Comparison of ENCODE assay signal across 1 cellular context in the genomic region with DNA sequence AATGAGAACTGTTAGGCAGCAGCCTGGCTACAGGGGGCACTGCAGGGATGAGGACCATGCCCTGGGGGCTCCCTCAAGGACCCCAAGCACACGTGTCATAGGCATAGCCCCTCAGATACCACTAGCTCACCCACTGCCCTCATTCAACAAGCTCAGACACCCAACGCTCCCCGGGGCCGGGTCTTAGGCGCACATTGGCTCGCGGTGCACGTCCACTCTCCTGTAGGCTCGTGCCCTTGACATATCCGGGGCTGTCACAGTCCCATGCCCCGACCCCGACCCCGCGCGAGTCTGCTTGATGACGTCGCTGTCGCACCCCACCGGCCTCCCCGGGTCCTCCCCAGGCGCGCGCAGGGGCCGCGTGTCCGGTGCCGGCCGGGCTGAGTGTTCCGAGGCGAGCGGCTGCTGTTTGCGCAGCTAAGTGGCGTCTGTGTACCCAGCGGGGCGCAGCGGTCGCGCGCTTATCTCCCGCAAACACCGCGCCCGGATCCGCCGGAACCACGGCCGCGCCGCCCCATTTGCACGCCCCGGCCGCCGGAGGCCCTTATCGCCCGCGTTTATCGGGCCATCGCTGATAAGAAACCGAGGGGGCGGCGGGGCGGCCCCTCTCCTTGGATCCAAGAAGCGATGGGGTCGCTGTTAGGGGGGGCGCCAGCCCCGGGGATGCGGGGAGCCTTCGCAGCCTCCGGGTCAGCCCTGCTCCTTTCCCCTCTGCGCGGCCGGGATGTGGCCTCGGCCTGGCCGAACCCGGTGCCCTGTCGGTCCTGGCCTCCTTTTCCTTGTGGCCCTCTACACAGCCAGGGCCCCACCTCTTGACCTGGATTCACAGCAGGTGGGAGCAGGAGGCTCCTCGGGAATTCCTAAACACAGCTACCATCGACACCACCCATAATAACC.
A peak's percentile ranks its signal among the peaks of the same experiment; 100 is the strongest.
TF ChIP-seq lines count a peak whose summit lies in the region.

No MANE protein-coding gene starts in this region.

TF ChIP-seq in HepG2, 621 proteins besides CTCF, POLR2A, EP300 and RAD21 (continued from another document and continues in another):
- TF ChIP-seq HDAC6 (IDR thresholded peaks at IDR 0.05; ENCODE audit: low read depth, low read length), result 0 out of 2 replicates have a peak, but pooled peaks have one; percentile 45
- no peak for TF ChIP-seq ATAD3A (CRISPR knock-in tag; IDR thresholded peaks at IDR 0.05)
- peak; percentile 100 for TF ChIP-seq NKX3-1 (CRISPR knock-in tag; IDR thresholded peaks at IDR 0.05)
- peak; percentile 97 for TF ChIP-seq PHF21A (CRISPR knock-in tag; IDR thresholded peaks at IDR 0.05)
- peak; percentile 61; the same call in 1 of the 2 replicates for TF ChIP-seq ETV6 (CRISPR knock-in tag; conservative IDR thresholded peaks at IDR 0.05)
- peak; percentile 75; the same call in 1 of the 2 replicates for TF ChIP-seq SAFB2 (CRISPR knock-in tag; IDR thresholded peaks at IDR 0.05; ENCODE audit: borderline replicate concordance, low read depth)
- peak; percentile 62; the same call in 1 of the 2 replicates for TF ChIP-seq ZNF124 (CRISPR knock-in tag; IDR thresholded peaks at IDR 0.05)
- TF ChIP-seq ZNF709 (CRISPR knock-in tag; IDR thresholded peaks at IDR 0.05), result peak; percentile 91
- TF ChIP-seq, protein P1, sequence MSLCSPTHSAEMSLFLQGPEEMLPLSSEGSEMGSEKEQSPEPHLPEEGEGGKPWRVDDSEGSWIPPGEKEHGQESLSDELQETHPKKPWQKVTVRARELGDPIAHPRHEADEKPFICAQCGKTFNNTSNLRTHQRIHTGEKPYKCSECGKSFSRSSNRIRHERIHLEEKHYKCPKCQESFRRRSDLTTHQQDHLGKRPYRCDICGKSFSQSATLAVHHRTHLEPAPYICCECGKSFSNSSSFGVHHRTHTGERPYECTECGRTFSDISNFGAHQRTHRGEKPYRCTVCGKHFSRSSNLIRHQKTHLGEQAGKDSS (CRISPR knock-in tag; IDR thresholded peaks at IDR 0.05; ENCODE audit: borderline replicate concordance, low read depth), result peak; percentile 84; the same call in 1 of the 2 replicates
- TF ChIP-seq KLF12 (CRISPR knock-in tag; IDR thresholded peaks at IDR 0.05; ENCODE audit: borderline replicate concordance), result peak; percentile 47; the same call in 1 of the 2 replicates
- peak; percentile 95 for TF ChIP-seq HOXD1 (CRISPR knock-in tag; IDR thresholded peaks at IDR 0.05)
- TF ChIP-seq, protein P2, sequence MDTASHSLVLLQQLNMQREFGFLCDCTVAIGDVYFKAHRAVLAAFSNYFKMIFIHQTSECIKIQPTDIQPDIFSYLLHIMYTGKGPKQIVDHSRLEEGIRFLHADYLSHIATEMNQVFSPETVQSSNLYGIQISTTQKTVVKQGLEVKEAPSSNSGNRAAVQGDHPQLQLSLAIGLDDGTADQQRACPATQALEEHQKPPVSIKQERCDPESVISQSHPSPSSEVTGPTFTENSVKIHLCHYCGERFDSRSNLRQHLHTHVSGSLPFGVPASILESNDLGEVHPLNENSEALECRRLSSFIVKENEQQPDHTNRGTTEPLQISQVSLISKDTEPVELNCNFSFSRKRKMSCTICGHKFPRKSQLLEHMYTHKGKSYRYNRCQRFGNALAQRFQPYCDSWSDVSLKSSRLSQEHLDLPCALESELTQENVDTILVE (CRISPR knock-in tag; IDR thresholded peaks at IDR 0.05), result peak; percentile 95
- 0 out of 2 replicates have a peak, but pooled peaks have one; percentile 11 for TF ChIP-seq ELF4 (CRISPR knock-in tag; IDR thresholded peaks at IDR 0.05; ENCODE audit: borderline replicate concordance)
- TF ChIP-seq, protein P3, sequence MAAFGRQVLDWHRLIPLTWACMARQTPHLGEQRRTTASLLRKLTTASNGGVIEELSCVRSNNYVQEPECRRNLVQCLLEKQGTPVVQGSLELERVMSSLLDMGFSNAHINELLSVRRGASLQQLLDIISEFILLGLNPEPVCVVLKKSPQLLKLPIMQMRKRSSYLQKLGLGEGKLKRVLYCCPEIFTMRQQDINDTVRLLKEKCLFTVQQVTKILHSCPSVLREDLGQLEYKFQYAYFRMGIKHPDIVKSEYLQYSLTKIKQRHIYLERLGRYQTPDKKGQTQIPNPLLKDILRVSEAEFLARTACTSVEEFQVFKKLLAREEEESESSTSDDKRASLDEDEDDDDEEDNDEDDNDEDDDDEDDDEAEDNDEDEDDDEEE (CRISPR knock-in tag; IDR thresholded peaks at IDR 0.05), result peak; percentile 88; the same call in 1 of the 2 replicates
- TF ChIP-seq CBX5 (CRISPR knock-in tag; IDR thresholded peaks at IDR 0.05; ENCODE audit: borderline replicate concordance), result no peak; the same call in 1 of the 2 replicates
- TF ChIP-seq, protein P4, sequence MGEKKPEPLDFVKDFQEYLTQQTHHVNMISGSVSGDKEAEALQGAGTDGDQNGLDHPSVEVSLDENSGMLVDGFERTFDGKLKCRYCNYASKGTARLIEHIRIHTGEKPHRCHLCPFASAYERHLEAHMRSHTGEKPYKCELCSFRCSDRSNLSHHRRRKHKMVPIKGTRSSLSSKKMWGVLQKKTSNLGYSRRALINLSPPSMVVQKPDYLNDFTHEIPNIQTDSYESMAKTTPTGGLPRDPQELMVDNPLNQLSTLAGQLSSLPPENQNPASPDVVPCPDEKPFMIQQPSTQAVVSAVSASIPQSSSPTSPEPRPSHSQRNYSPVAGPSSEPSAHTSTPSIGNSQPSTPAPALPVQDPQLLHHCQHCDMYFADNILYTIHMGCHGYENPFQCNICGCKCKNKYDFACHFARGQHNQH (CRISPR knock-in tag; IDR thresholded peaks at IDR 0.05), result peak; percentile 90
- TF ChIP-seq ZNF883 (CRISPR knock-in tag; IDR thresholded peaks at IDR 0.05; ENCODE audit: not compliant biosample characterization), result peak; percentile 89
- TF ChIP-seq ZNF761 (CRISPR knock-in tag; conservative IDR thresholded peaks at IDR 0.05), result peak; percentile 56; the same call in 1 of the 2 replicates
- TF ChIP-seq MNT (IDR thresholded peaks at IDR 0.05), result no peak
- peak; percentile 68 for TF ChIP-seq ZFY (CRISPR knock-in tag; IDR thresholded peaks at IDR 0.05)
- TF ChIP-seq ZSCAN31 (CRISPR knock-in tag; IDR thresholded peaks at IDR 0.05; ENCODE audit: low read depth), result peak; percentile 79; the same call in 1 of the 2 replicates
- TF ChIP-seq HMGXB4 (CRISPR knock-in tag; IDR thresholded peaks at IDR 0.05; ENCODE audit: borderline replicate concordance in 1 of 2, low read depth in 1 of 2), result peak; percentile 82; a peak in 3 of 4 replicates
- TF ChIP-seq KLF9 (CRISPR knock-in tag; IDR thresholded peaks at IDR 0.05; ENCODE audit: low read depth), result 0 out of 2 replicates have a peak, but pooled peaks have one; percentile 55
- peak; percentile 95 for TF ChIP-seq HIVEP1 (CRISPR knock-in tag; IDR thresholded peaks at IDR 0.05)
- TF ChIP-seq FOSL1 (CRISPR knock-in tag; IDR thresholded peaks at IDR 0.05; ENCODE audit: borderline replicate concordance), result no peak; the same call in 1 of the 2 replicates
- TF ChIP-seq ZGPAT (CRISPR knock-in tag; IDR thresholded peaks at IDR 0.05), result peak; percentile 97
- TF ChIP-seq, protein P5, sequence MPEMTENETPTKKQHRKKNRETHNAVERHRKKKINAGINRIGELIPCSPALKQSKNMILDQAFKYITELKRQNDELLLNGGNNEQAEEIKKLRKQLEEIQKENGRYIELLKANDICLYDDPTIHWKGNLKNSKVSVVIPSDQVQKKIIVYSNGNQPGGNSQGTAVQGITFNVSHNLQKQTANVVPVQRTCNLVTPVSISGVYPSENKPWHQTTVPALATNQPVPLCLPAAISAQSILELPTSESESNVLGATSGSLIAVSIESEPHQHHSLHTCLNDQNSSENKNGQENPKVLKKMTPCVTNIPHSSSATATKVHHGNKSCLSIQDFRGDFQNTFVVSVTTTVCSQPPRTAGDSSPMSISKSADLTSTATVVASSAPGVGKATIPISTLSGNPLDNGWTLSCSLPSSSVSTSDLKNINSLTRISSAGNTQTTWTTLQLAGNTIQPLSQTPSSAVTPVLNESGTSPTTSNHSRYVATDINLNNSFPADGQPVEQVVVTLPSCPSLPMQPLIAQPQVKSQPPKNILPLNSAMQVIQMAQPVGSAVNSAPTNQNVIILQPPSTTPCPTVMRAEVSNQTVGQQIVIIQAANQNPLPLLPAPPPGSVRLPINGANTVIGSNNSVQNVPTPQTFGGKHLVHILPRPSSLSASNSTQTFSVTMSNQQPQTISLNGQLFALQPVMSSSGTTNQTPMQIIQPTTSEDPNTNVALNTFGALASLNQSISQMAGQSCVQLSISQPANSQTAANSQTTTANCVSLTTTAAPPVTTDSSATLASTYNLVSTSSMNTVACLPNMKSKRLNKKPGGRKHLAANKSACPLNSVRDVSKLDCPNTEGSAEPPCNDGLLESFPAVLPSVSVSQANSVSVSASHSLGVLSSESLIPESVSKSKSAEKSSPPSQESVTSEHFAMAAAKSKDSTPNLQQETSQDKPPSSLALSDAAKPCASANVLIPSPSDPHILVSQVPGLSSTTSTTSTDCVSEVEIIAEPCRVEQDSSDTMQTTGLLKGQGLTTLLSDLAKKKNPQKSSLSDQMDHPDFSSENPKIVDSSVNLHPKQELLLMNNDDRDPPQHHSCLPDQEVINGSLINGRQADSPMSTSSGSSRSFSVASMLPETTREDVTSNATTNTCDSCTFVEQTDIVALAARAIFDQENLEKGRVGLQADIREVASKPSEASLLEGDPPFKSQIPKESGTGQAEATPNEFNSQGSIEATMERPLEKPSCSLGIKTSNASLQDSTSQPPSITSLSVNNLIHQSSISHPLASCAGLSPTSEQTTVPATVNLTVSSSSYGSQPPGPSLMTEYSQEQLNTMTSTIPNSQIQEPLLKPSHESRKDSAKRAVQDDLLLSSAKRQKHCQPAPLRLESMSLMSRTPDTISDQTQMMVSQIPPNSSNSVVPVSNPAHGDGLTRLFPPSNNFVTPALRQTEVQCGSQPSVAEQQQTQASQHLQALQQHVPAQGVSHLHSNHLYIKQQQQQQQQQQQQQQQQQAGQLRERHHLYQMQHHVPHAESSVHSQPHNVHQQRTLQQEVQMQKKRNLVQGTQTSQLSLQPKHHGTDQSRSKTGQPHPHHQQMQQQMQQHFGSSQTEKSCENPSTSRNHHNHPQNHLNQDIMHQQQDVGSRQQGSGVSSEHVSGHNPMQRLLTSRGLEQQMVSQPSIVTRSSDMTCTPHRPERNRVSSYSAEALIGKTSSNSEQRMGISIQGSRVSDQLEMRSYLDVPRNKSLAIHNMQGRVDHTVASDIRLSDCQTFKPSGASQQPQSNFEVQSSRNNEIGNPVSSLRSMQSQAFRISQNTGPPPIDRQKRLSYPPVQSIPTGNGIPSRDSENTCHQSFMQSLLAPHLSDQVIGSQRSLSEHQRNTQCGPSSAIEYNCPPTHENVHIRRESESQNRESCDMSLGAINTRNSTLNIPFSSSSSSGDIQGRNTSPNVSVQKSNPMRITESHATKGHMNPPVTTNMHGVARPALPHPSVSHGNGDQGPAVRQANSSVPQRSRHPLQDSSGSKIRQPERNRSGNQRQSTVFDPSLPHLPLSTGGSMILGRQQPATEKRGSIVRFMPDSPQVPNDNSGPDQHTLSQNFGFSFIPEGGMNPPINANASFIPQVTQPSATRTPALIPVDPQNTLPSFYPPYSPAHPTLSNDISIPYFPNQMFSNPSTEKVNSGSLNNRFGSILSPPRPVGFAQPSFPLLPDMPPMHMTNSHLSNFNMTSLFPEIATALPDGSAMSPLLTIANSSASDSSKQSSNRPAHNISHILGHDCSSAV (CRISPR knock-in tag; IDR thresholded peaks at IDR 0.05; ENCODE audit: borderline replicate concordance), result peak; percentile 51; the same call in 1 of the 2 replicates
- TF ChIP-seq TBL1XR1 (IDR thresholded peaks at IDR 0.05; ENCODE audit: borderline replicate concordance, low read length, partially characterized antibody), result no peak
- TF ChIP-seq ZNF383 (CRISPR knock-in tag; IDR thresholded peaks at IDR 0.05; ENCODE audit: borderline replicate concordance), result no peak
- TF ChIP-seq SSRP1 (CRISPR knock-in tag; IDR thresholded peaks at IDR 0.05), result no peak
- TF ChIP-seq ZNF10 (CRISPR knock-in tag; IDR thresholded peaks at IDR 0.05; ENCODE audit: borderline replicate concordance, low read depth), result no peak
- peak; percentile 81; the same call in 1 of the 2 replicates for TF ChIP-seq GMEB1 (CRISPR knock-in tag; IDR thresholded peaks at IDR 0.05; ENCODE audit: borderline replicate concordance)
- peak; percentile 95 for TF ChIP-seq ZNF746 (CRISPR knock-in tag; IDR thresholded peaks at IDR 0.05)
